11 cellular contexts compared by ENCODE assay signal in genomic region chr20:9412309-9412708, GRCh38.
DNase-seq lines count a peak whose midpoint lies in the region; ATAC-seq and TF ChIP-seq lines count a peak whose summit lies in the region.
"Had no signal": no experiment of that assay in that cellular context is flagged by ENCODE, and none has a peak within 500 bp of the region (broad histone marks: within the 10 kb centered on the region; RNA-seq: fewer than 3 reads in every experiment).

No MANE protein-coding gene starts in this region.

- POLR2A ChIA-PET in Caco-2 (lab: Charles Lee), result no interaction called here

- H3K27me3 Mint-ChIP-seq in Caco-2 (ENCODE audit: insufficient read depth, unreplicated experiment), result peaks cover 6% of the 10 kb centered on the region
- H3K27me3 Mint-ChIP-seq: activated naive CD8-positive, alpha-beta T cell had no signal

- intact Hi-C loops in Caco-2 (cut with micrococcal nuclease; ENCODE audit: unreplicated experiment), result no loop called here

- no peaks in the 10 kb centered on the region for H3K27me3 ChIP-seq in Caco-2 (replicated peaks; ENCODE audit: control insufficient read depth, insufficient read depth, low read length)

- DNase-seq in NCI-H82 treated with DMSO at 0.1 percent for 48 hours (lab: John Stamatoyannopoulos, UW; ENCODE audit: unreplicated experiment) (no peak), NCI-H524 (lab: John Stamatoyannopoulos, UW) (no peak), dermis blood vessel endothelial cell (no peak), Caco-2 (no peak)
- DNase-seq: NCI-H2171 treated with DMSO at 0.1 percent for 48 hours; stimulated activated CD4-positive, alpha-beta T cell treated with anti-CD3 and anti-CD28 coated beads, Interleukin-4, amount 100 ng/mL, for 1 hour; T1000 had no signal

- H3K4me3 ChIP-seq in Caco-2 (ENCODE audit: low read depth, low read length), result no peak overlapping the region

- no peaks in the 10 kb centered on the region for H3K9me3 ChIP-seq in Caco-2

- TF ChIP-seq CTCF in Caco-2 (IDR thresholded peaks at IDR 0.05; ENCODE audit: insufficient read depth in 1 of 2, low read depth in 1 of 2, low read length in 1 of 2, severe bottlenecking in 1 of 2, unreplicated experiment in 1 of 2), result no peak

- ATAC-seq in GM19043 (IDR thresholded peaks at IDR 0.05; ENCODE audit: low read depth, unreplicated experiment), result peak; percentile 63
- peak; percentile 72 for ATAC-seq in GM21825 (IDR thresholded peaks at IDR 0.05; ENCODE audit: unreplicated experiment)
- peak; percentile 73 for ATAC-seq in HG03139 (IDR thresholded peaks at IDR 0.05; ENCODE audit: unreplicated experiment)

- H3K4me3 Mint-ChIP-seq in Caco-2 (ENCODE audit: unreplicated experiment), result no peak overlapping the region
- H3K4me3 Mint-ChIP-seq: activated naive CD8-positive, alpha-beta T cell had no signal

- H3K27ac Mint-ChIP-seq in Caco-2 (ENCODE audit: unreplicated experiment), result no peak overlapping the region
- H3K27ac Mint-ChIP-seq: activated naive CD8-positive, alpha-beta T cell had no signal

- H3K4me1 ChIP-seq in Caco-2, result no peaks in the 10 kb centered on the region

- no peaks in the 10 kb centered on the region for H3K36me3 Mint-ChIP-seq in Caco-2 (ENCODE audit: insufficient read depth, unreplicated experiment)
- H3K36me3 Mint-ChIP-seq: activated naive CD8-positive, alpha-beta T cell had no signal

- H3K9me3 Mint-ChIP-seq in Caco-2 (ENCODE audit: unreplicated experiment), result no peaks in the 10 kb centered on the region

- no peaks in the 10 kb centered on the region for H3K4me1 Mint-ChIP-seq in Caco-2 (ENCODE audit: low read depth, unreplicated experiment)

- CTCF ChIA-PET in Caco-2 (lab: Charles Lee), result interaction anchor here (0.6 kb wide), 1 partner anchor 60 kb away, joined by 3 read pairs; no protein-coding TSS in a partner anchor

- no peaks in the 10 kb centered on the region for H3K36me3 ChIP-seq in Caco-2 (ENCODE audit: control insufficient read depth, insufficient read depth, low read length)

- BruUV-seq in Caco-2 (replicated peaks; lab: Mats Ljungman, UMichigan), result no TSS peak
